ENCODE assay signal across 8 cellular contexts in the genomic region with DNA sequence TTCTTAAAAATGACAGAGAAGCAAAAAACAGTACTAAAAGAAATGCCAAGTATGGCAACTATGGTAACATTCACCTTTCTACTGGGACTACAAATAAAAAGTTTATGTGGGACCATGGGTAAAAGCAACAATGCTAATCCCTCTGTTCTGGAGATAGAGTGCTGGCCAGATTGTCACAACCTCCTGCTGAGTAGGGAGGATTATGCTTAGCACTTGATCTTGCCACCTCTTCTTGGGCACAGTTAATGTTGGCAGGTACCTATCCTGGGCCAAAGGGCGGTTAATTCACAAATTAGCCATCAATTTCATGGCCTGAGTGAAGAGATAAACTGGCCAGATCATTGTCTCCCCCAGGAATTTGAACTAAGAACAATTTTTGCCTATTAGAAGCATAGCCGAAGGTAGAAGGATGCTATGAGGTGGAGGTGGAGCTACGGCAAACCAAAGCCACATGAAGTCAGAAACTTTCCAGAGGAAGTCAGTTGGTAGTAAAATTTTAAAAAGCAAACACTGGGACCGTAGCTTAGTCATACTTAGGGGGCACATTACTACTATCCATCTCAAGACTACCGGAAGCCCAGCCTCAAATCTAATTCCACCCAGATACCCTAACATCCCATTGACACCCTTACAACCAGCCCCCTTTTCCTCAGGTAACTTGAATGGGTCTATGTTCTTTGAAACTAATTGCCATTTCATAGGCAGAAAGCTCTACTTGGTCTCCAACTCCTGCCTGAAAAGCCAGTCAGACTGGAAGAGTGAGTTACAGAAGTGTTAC. TPM values are rescaled to one million over a fixed set of nuclear protein-coding genes. Genes with fewer than 3 reads are reported as not detected.
DNase-seq lines count a peak whose midpoint lies in the region; ATAC-seq and TF ChIP-seq lines count a peak whose summit lies in the region.

No MANE protein-coding gene starts in this region.

- peak; percentile 14 for ATAC-seq in effector memory CD8-positive, alpha-beta T cell (replicated peaks)

- H3K36me3 Mint-ChIP-seq in effector memory CD8-positive, alpha-beta T cell (ENCODE audit: insufficient read depth), result peaks cover 37% of the 10 kb centered on the region

- H3K4me3 Mint-ChIP-seq in effector memory CD8-positive, alpha-beta T cell, result peak overlapping the region; percentile 87 to 89

- no peaks in the 10 kb centered on the region for H3K27me3 ChIP-seq in sigmoid colon

- no peak for TF ChIP-seq POLR2A in sigmoid colon (IDR thresholded peaks at IDR 0.05)

- H3K9me3 Mint-ChIP-seq in effector memory CD8-positive, alpha-beta T cell, result no peaks in the 10 kb centered on the region

- peak overlapping the region; percentile 100 for H3K27ac Mint-ChIP-seq in effector memory CD8-positive, alpha-beta T cell

- H3K9me3 ChIP-seq in sigmoid colon, result no peaks in the 10 kb centered on the region

- peak overlapping the region; percentile 87 for H3K27ac ChIP-seq in 22Rv1
- peak overlapping the region in 1 of 4 donors; percentile 0 for H3K27ac ChIP-seq in sigmoid colon

- no peak for TF ChIP-seq EP300 in sigmoid colon (IDR thresholded peaks at IDR 0.05)

- H3K27me3 Mint-ChIP-seq in effector memory CD8-positive, alpha-beta T cell, result no peaks in the 10 kb centered on the region

- 14 to 33% methylated on average over 5 of the region's 5 CpGs for WGBS in sigmoid colon, 2 donors

- H3K4me1 ChIP-seq in sigmoid colon, result peaks cover 0 to 34% (median 20%) of the 10 kb centered on the region in 4 donors

- intact Hi-C loops in sigmoid colon (cut with DNase I), result loop anchor here (5.0 kb wide), 2 partner anchors 99 to 404 kb away; partner anchors contain the start of genes METTL18 and SLC19A2

- no peak overlapping the region for H3K4me3 ChIP-seq in sigmoid colon

- H3K4me1 Mint-ChIP-seq in effector memory CD8-positive, alpha-beta T cell (ENCODE audit: low read depth in 2 of 2), result peaks cover 35 to 42% of the 10 kb centered on the region in 2 donors

- DNase-seq in GM19240 (ENCODE audit: insufficient read length, low spot score), result peak; percentile 24
- DNase-seq in SIG-M5 treated with dmso at 0.1 percent for 504 hours (lab: John Stamatoyannopoulos, UW; ENCODE audit: unreplicated experiment), result peak; percentile 82
- DNase-seq in effector memory CD8-positive, alpha-beta T cell, result peak in 2 of 3 experiments; percentile 5 to 24
- DNase-seq in stimulated activated CD4-positive, alpha-beta T cell treated with anti-CD3 and anti-CD28 coated beads, Interleukin-4, amount 100 ng/mL, for 1 hour, result peak; percentile 13
- DNase-seq in sigmoid colon, result no peak
- DNase-seq in mesenteric fat pad (ENCODE audit: low spot score), result no peak
- no peak for DNase-seq in anterior cingulate cortex (lab: John Stamatoyannopoulos, UW)

- peaks cover 0 to 26% (median 2%) of the 10 kb centered on the region in 4 donors for H3K36me3 ChIP-seq in sigmoid colon

- TF ChIP-seq CTCF in 22Rv1 (IDR thresholded peaks at IDR 0.05) (no peak), sigmoid colon (IDR thresholded peaks at IDR 0.05) (no peak)

RNA-seq across cellular contexts. Expression of gene SCYL3, which starts 2.7 kb away (rescaled TPM):
- total RNA-seq in sigmoid colon (10 to 100 TPM in 3 of 4 donors, 1 to 10 TPM in 1; 9.6 to 13.3 (median 12.8) TPM), mesenteric fat pad (8.4 TPM)
- polyA plus RNA-seq in sigmoid colon, result 1 to 10 TPM; 4.8 to 6.9 (median 6.5) TPM

Comparison
In these comparisons a context has a peak if more than half of its experiments do, and no peak if none do; other contexts are left out.
1. DNase-seq: peak in GM19240 (single experiment), SIG-M5 treated with dmso at 0.1 percent for 504 hours (single experiment), effector memory CD8-positive, alpha-beta T cell (2 of 3) and stimulated activated CD4-positive, alpha-beta T cell treated with anti-CD3 and anti-CD28 coated beads, Interleukin-4, amount 100 ng/mL, for 1 hour (single experiment); none in sigmoid colon (single experiment), mesenteric fat pad (single experiment) and anterior cingulate cortex (0 of 58).